ENCODE assay signal across 26 cellular contexts in the genomic region with DNA sequence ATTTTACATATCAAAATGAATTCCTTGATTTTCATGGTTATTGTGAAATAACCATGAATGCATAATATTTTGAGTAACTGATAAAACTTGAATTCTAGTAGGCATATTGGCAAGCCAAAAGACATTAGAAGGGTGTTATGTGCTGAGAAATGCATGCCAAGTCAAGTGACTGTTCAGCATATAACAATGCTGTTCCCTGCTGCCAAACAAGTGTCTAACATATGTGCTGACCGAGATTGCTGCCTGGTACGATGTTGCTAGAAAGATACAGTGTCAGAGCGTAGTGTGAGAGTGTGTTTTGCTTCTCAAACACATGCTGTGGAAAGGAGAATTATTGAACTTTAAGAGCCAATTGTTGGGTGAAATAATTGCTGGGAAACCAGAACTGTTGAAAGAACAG.
"Had no signal": no experiment of that assay in that cellular context is flagged by ENCODE, and none has a peak within 500 bp of the region (broad histone marks: within the 10 kb centered on the region; RNA-seq: fewer than 3 reads in every experiment).

No MANE protein-coding gene starts in this region.

- H3K36me3 ChIP-seq: WERI-Rb-1 had no signal

- DNase-seq: activated CD4-positive, alpha-beta memory T cell treated with anti-CD3 and anti-CD28 coated beads, Interleukin-2, amount 10 ng/mL, durations not matched to agents 7 days and 5 days; activated CD4-positive, alpha-beta T cell treated with anti-CD3 and anti-CD28 coated beads for 1 hour; activated CD4-positive, alpha-beta T cell treated with anti-CD3 and anti-CD28 coated beads for 48 hours; activated CD4-positive, CD25-positive, alpha-beta regulatory T cell; activated CD8-positive, alpha-beta memory T cell treated with anti-CD3 and anti-CD28 coated beads for 24 hours; activated CD8-positive, alpha-beta memory T cell treated with anti-CD3 and anti-CD28 coated beads, Interleukin-2, amount 10 ng/mL, durations not matched to agents 7 days and 5 days; activated CD8-positive, alpha-beta memory T cell treated with anti-CD3 and anti-CD28 coated beads, Interleukin-2, amount 50 U/mL, for 48 hours; activated effector memory CD4-positive, alpha-beta T cell treated with Interleukin-2 at 50 U/mL for 16 hours; activated naive CD4-positive, alpha-beta T cell treated with anti-CD3 and anti-CD28 coated beads, Interleukin-2, amount 10 ng/mL, durations not matched to agents 7 days and 5 days; activated naive CD8-positive, alpha-beta T cell treated with anti-CD3 and anti-CD28 coated beads, Interleukin-2, amount 50 U/mL, for 24 hours; activated T-cell treated with anti-CD3 and anti-CD28 coated beads, Interleukin-2, amount 50 U/mL, for 48 hours; anterior cingulate cortex; caudate nucleus; cerebellar nuclear complex; NCI-H1105; NCI-H1417 treated with DMSO at 0.1 percent for 48 hours; NCI-H187 treated with DMSO at 0.1 percent for 48 hours; NCI-H2081; NCI-H2171 treated with DMSO at 0.1 percent for 48 hours; NCI-H226; NCI-H510A; NCI-H526; NCI-H748 treated with DMSO at 0.1 percent for 48 hours; Right ventricle myocardium superior; T1000; WERI-Rb-1 had no signal

- H3K27ac ChIP-seq: WERI-Rb-1 had no signal

- ATAC-seq: activated CD8-positive, alpha-beta memory T cell treated with anti-CD3 and anti-CD28 coated beads, Interleukin-2, amount 10 ng/mL, durations not matched to agents 7 days and 5 days; activated naive CD8-positive, alpha-beta T cell treated with anti-CD3 and anti-CD28 coated beads, Interleukin-2, amount 50 U/mL, for 24 hours had no signal
